In the genomic region with DNA sequence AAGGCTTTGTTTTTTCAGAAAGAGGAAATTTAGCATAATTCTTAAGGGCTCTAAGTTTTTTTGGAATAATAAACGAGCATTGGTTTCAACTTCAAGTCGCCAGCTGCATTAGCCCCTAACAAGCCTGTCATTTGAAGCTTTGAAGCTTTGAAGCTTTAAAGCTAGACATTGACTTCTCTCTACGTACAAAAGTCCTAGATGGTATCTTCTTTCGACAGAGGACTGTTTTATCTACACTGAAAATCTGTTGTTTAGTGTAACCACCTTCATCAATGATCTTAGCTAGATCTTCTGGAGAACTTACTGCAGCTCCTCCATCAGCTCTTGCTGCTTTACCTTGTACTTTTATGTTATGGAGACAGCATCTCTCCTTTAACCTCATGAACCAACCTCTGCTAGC, we compare ENCODE assay signal across 24 cellular contexts.
"Had no signal": no experiment of that assay in that cellular context is flagged by ENCODE, and none has a peak within 500 bp of the region (broad histone marks: within the 10 kb centered on the region; RNA-seq: fewer than 3 reads in every experiment).

No MANE protein-coding gene starts in this region.

- H2AFZ ChIP-seq: hepatocyte had no signal

- H3K27me3 ChIP-seq: colonic mucosa, dorsolateral prefrontal cortex, esophagus squamous epithelium, foreskin keratinocyte, gastrocnemius medialis, heart left ventricle, heart right ventricle, hepatocyte had no signal

- ATAC-seq: effector memory CD8-positive, alpha-beta T cell; esophagus mucosa; foreskin keratinocyte; gastrocnemius medialis; gastroesophageal sphincter; heart left ventricle; heart right ventricle had no signal

- H3K4me3 Mint-ChIP-seq: dendritic cell treated with granulocyte-macrophage colony-stimulating factor and Interleukin-4, amounts not matched to agents 40 ng/mL and 50 ng/mL, for 4 days; effector memory CD8-positive, alpha-beta T cell; endodermal cell had no signal

- H3K27ac ChIP-seq: colonic mucosa, coronary artery, dorsolateral prefrontal cortex, epithelial cell of prostate, esophagus squamous epithelium, foreskin keratinocyte, gastrocnemius medialis, gastroesophageal sphincter, heart left ventricle, heart right ventricle, hepatocyte had no signal

- H3K36me3 ChIP-seq: colonic mucosa, esophagus squamous epithelium, gastrocnemius medialis, gastroesophageal sphincter, heart left ventricle, heart right ventricle had no signal

- H3K4me1 ChIP-seq: colonic mucosa, esophagus squamous epithelium, gastrocnemius medialis, gastroesophageal sphincter had no signal

- DNase-seq: colonic mucosa; cortex of kidney; dermis blood vessel endothelial cell; dorsolateral prefrontal cortex; effector CD4-positive, alpha-beta T cell; effector CD8-positive, alpha-beta T cell; effector memory CD4-positive, alpha-beta T cell; effector memory CD8-positive, alpha-beta T cell; endodermal cell; erythroblast; esophagus squamous epithelium; foreskin fibroblast; foreskin keratinocyte; foreskin melanocyte; gastrocnemius medialis; glutamatergic neuron; heart left ventricle; heart right ventricle had no signal

- H3K27ac Mint-ChIP-seq: dendritic cell treated with granulocyte-macrophage colony-stimulating factor and Interleukin-4, amounts not matched to agents 40 ng/mL and 50 ng/mL, for 4 days; effector memory CD8-positive, alpha-beta T cell; endodermal cell had no signal

- H3K27me3 Mint-ChIP-seq: dendritic cell treated with granulocyte-macrophage colony-stimulating factor and Interleukin-4, amounts not matched to agents 40 ng/mL and 50 ng/mL, for 4 days had no signal

- H3K4me1 Mint-ChIP-seq: endodermal cell had no signal

- H3K4me3 ChIP-seq: colonic mucosa, coronary artery, dorsolateral prefrontal cortex, esophagus squamous epithelium, gastrocnemius medialis, gastroesophageal sphincter, heart left ventricle, heart right ventricle, hepatocyte had no signal

- H3K9me3 ChIP-seq: colonic mucosa, esophagus squamous epithelium, gastrocnemius medialis, gastroesophageal sphincter, heart left ventricle, heart right ventricle had no signal

- H3K9me3 Mint-ChIP-seq: dendritic cell treated with granulocyte-macrophage colony-stimulating factor and Interleukin-4, amounts not matched to agents 40 ng/mL and 50 ng/mL, for 4 days; effector memory CD8-positive, alpha-beta T cell; endodermal cell had no signal

- H3K4me2 ChIP-seq: hepatocyte had no signal
